Comparison of ENCODE assay signal across 13 cellular contexts in genomic region chr20:58843128-58843556, GRCh38.
"Had no signal": no experiment of that assay in that cellular context is flagged by ENCODE, and none has a peak within 500 bp of the region (broad histone marks: within the 10 kb centered on the region; RNA-seq: fewer than 3 reads in every experiment).

No MANE protein-coding gene starts in this region.

- H3K9me3 Mint-ChIP-seq: mesothelial cell of epicardium; stimulated activated memory B cell treated with anti-CD40 and anti-IgM and Interleukin-4, amounts not matched to agents 10 μg/mL and 1 μg/mL and 100 μg/mL, for 72 hours had no signal

- H3K36me3 Mint-ChIP-seq: stimulated activated memory B cell treated with anti-CD40 and anti-IgM and Interleukin-4, amounts not matched to agents 10 μg/mL and 1 μg/mL and 100 μg/mL, for 72 hours had no signal

- H3K4me3 Mint-ChIP-seq: mesothelial cell of epicardium; stimulated activated memory B cell treated with anti-CD40 and anti-IgM and Interleukin-4, amounts not matched to agents 10 μg/mL and 1 μg/mL and 100 μg/mL, for 72 hours had no signal

- H3K27ac ChIP-seq: breast epithelium, lower lobe of right lung had no signal

- H3K4me1 ChIP-seq: breast epithelium, lower lobe of right lung had no signal

- DNase-seq: activated CD4-positive, alpha-beta T cell treated with anti-CD3 and anti-CD28 coated beads, Interleukin-2, amount 50 U/mL, for 1 hour; activated CD8-positive, alpha-beta memory T cell treated with anti-CD3 and anti-CD28 coated beads for 24 hours; activated naive CD4-positive, alpha-beta T cell; aorta; cerebellar nuclear complex; effector CD8-positive, alpha-beta T cell; foreskin melanocyte; head of caudate nucleus; lower lobe of right lung; SW 1271 had no signal

- H3K36me3 ChIP-seq: breast epithelium, lower lobe of right lung had no signal

- H3K9me3 ChIP-seq: breast epithelium, lower lobe of right lung had no signal

- H3K4me3 ChIP-seq: breast epithelium, lower lobe of right lung had no signal

- H3K27ac Mint-ChIP-seq: mesothelial cell of epicardium; stimulated activated memory B cell treated with anti-CD40 and anti-IgM and Interleukin-4, amounts not matched to agents 10 μg/mL and 1 μg/mL and 100 μg/mL, for 72 hours had no signal
